Comparison of ENCODE assay signal across 27 cellular contexts in the genomic region with DNA sequence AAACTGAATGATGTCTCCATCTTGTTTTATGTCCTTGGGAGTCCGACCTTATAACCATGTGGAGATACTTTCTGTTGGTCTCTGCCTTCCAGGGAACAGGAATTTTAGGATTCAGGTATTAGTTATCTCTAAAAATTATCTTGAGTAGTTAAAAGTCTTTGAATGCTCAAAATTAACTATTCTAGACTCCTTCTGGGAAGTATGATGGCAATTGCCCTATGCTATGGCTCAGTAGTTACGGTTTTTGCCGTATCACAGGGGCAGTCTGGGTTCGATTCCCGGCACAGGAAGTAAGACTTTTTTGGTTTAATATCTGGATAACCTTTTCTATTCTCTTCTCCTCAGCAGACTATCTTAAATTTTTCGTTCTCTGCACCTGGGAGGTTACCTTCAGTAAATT.
"Had no signal": no experiment of that assay in that cellular context is flagged by ENCODE, and none has a peak within 500 bp of the region (broad histone marks: within the 10 kb centered on the region; RNA-seq: fewer than 3 reads in every experiment).

No MANE protein-coding gene starts in this region.

- H3K27ac ChIP-seq: colonic mucosa, coronary artery, dorsolateral prefrontal cortex, epithelial cell of prostate, esophagus muscularis mucosa, esophagus squamous epithelium, foreskin keratinocyte, gastrocnemius medialis, gastroesophageal sphincter, heart left ventricle, heart right ventricle had no signal

- H3K27me3 ChIP-seq: colonic mucosa, dorsolateral prefrontal cortex, esophagus muscularis mucosa, esophagus squamous epithelium, foreskin keratinocyte, gastrocnemius medialis, gastroesophageal sphincter, heart left ventricle, heart right ventricle had no signal

- H3K4me1 ChIP-seq: colonic mucosa, esophagus muscularis mucosa, esophagus squamous epithelium, gastrocnemius medialis, gastroesophageal sphincter, heart left ventricle, heart right ventricle had no signal

- H3K4me3 ChIP-seq: colonic mucosa, coronary artery, dorsolateral prefrontal cortex, esophagus muscularis mucosa, esophagus squamous epithelium, gastrocnemius medialis, gastroesophageal sphincter, heart left ventricle, heart right ventricle had no signal

- H3K9me3 ChIP-seq: colonic mucosa, esophagus squamous epithelium, gastrocnemius medialis had no signal

- FAIRE-seq: colon, endometrium, endothelial cell of umbilical vein, frontal cortex had no signal

- DNase-seq: colonic mucosa; cortex of kidney; dermis blood vessel endothelial cell; dorsolateral prefrontal cortex; effector CD4-positive, alpha-beta T cell; effector CD8-positive, alpha-beta T cell; effector memory CD4-positive, alpha-beta T cell; effector memory CD8-positive, alpha-beta T cell; endodermal cell; erythroblast; esophagus squamous epithelium; foreskin fibroblast; foreskin keratinocyte; foreskin melanocyte; gastrocnemius medialis; glutamatergic neuron; head of caudate nucleus; heart left ventricle; heart right ventricle had no signal

- H3K36me3 ChIP-seq: colonic mucosa, esophagus muscularis mucosa, esophagus squamous epithelium, gastrocnemius medialis, gastroesophageal sphincter, heart left ventricle, heart right ventricle had no signal
